In genomic region chr21:29074007-29074376, GRCh38 we compare ENCODE assay signal across 6 cellular contexts. TPM values are rescaled to one million over a fixed set of nuclear protein-coding genes. Genes with fewer than 3 reads are reported as not detected.
DNase-seq lines count a peak whose midpoint lies in the region; ATAC-seq and TF ChIP-seq lines count a peak whose summit lies in the region.

No MANE protein-coding gene starts in this region.

- H3K36me3 ChIP-seq in upper lobe of left lung, result peaks cover 0 to 5% (median under 1%) of the 10 kb centered on the region in 4 donors

- peak overlapping the region; percentile 67 to 98 (median 85) for H3K4me3 ChIP-seq in upper lobe of left lung

- peak; percentile 18 for ATAC-seq in GM21576 (IDR thresholded peaks at IDR 0.05; ENCODE audit: unreplicated experiment)
- ATAC-seq in left cardiac atrium, result peak; percentile 17 to 29
- peak; percentile 32 to 35 for ATAC-seq in upper lobe of left lung (ENCODE audit: low FRiP score in 2 of 2)

- 14 to 15% methylated on average over 9 of the region's 9 CpGs for WGBS in upper lobe of left lung, 2 donors

- intact Hi-C loops in left cardiac atrium (cut with DNase I), result loop anchor here in 1 of 2 donors (5.0 kb wide), 1 partner anchor 47 kb away; no protein-coding TSS in a partner anchor

- peak overlapping the region; percentile 90 to 92 (median 90) for H3K27ac ChIP-seq in upper lobe of left lung

- TF ChIP-seq POLR2A in upper lobe of left lung (IDR thresholded peaks at IDR 0.05), result no peak

- H3K9me3 ChIP-seq in upper lobe of left lung, result no peaks in the 10 kb centered on the region

- no peak for TF ChIP-seq EP300 in upper lobe of left lung (IDR thresholded peaks at IDR 0.05)

- peak; percentile 44 for DNase-seq in NCI-H510A (lab: John Stamatoyannopoulos, UW)
- no peak for DNase-seq in left cardiac atrium
- no peak for DNase-seq in upper lobe of left lung
- DNase-seq in NCI-H1048 (lab: John Stamatoyannopoulos, UW), result no peak
- no peak for DNase-seq in DMS53 treated with DMSO at 0.1 percent for 48 hours (lab: John Stamatoyannopoulos, UW; ENCODE audit: unreplicated experiment)

- peaks cover 20 to 44% (median 24%) of the 10 kb centered on the region in 4 donors for H3K4me1 ChIP-seq in upper lobe of left lung

- TF ChIP-seq CTCF in upper lobe of left lung (IDR thresholded peaks at IDR 0.05), result no peak

- no peaks in the 10 kb centered on the region for H3K27me3 ChIP-seq in upper lobe of left lung

RNA-seq across cellular contexts. Expression of gene CCT8, which starts 0.5 kb away (rescaled TPM):
- total RNA-seq in left cardiac atrium, result 100 to 1,000 TPM in 1 of 2 donors, 10 to 100 TPM in 1; 97.5 to 117 TPM
- 100 to 1,000 TPM in 3 of 6 donors, 10 to 100 TPM in 3; 39.8 to 133 (median 99.0) TPM for total RNA-seq in upper lobe of left lung

RNA-seq across cellular contexts. Expression of gene USP16, which starts 49.5 kb away (rescaled TPM):
- total RNA-seq in left cardiac atrium, result 10 to 100 TPM; 29.0 to 35.6 TPM
- total RNA-seq in upper lobe of left lung, result 10 to 100 TPM; 23.0 to 50.0 (median 29.3) TPM

RNA-seq across cellular contexts. Expression of gene RWDD2B, which starts 54.8 kb away (rescaled TPM):
- total RNA-seq in left cardiac atrium, result 10 to 100 TPM; 13.7 to 14.3 TPM
- 10 to 100 TPM in 2 of 6 donors, 1 to 10 TPM in 4; 2.1 to 13.4 (median 8.6) TPM for total RNA-seq in upper lobe of left lung

RNA-seq across cellular contexts. Expression of gene MAP3K7CL, which starts 56.5 kb away (rescaled TPM):
- total RNA-seq in left cardiac atrium (1 to 10 TPM; 2.3 to 5.4 TPM), upper lobe of left lung (1 to 10 TPM; 3.5 to 9.4 (median 5.9) TPM)
